Comparison of ENCODE assay signal across 26 cellular contexts in the genomic region with DNA sequence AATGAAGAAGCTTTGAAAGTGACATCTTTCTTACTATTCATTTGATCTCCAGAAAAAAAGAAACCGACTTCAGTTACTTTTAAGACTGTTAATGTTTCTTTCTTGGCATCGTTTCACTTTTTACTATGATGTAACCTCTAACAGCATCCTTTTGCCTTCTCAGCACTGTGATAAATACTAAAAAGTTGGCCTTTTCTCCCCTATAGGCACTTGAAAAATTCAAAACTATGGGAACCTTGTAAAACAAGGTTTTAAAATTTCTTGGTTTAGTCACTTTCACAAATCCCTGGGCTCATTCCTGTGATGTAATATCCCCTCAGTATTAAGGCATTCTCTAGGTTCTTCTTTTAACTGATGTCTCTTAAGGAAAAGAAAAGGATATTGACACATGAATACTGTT.
A peak's percentile ranks its signal among the peaks of the same experiment; 100 is the strongest.
DNase-seq lines count a peak whose midpoint lies in the region; ATAC-seq and TF ChIP-seq lines count a peak whose summit lies in the region.
"Had no signal": no experiment of that assay in that cellular context is flagged by ENCODE, and none has a peak within 500 bp of the region (broad histone marks: within the 10 kb centered on the region; RNA-seq: fewer than 3 reads in every experiment).

No MANE protein-coding gene starts in this region.

- H3K36me3 ChIP-seq in adrenal gland (replicated peaks in 1 of 2) = no peaks in the 10 kb centered on the region
- H3K36me3 ChIP-seq: SJCRH30 had no signal

- peak; percentile 27 for DNase-seq in GM04503 (ENCODE audit: low read depth)
- DNase-seq in choroid plexus epithelial cell (ENCODE audit: low read depth) = peak; percentile 24
- DNase-seq in iris pigment epithelial cell (ENCODE audit: low read depth) = peak; percentile 61
- no peak for DNase-seq in cerebellar nuclear complex (lab: John Stamatoyannopoulos, UW)
- no peak for DNase-seq in adrenal gland
- DNase-seq: Caco-2; CD8-positive, alpha-beta T cell; GF-D8; Kasumi-1; NCI-H1105 treated with DMSO at 0.1 percent for 48 hours; NCI-H146; NCI-H1930; NCI-H2107; NCI-H446 treated with DMSO at 0.1 percent for 48 hours; NCI-H526; NCI-H82; NK-92 treated with Interleukin-12 subunit alpha and Interleukin-12 subunit beta, amount 100 ng/mL, for 24 hours; PC-9; SJCRH30 had no signal

- no peaks in the 10 kb centered on the region for H3K27me3 ChIP-seq in adrenal gland
- H3K27me3 ChIP-seq: SJCRH30 had no signal

- intact Hi-C loops in adrenal gland (cut with DNase I) = no loop called here

- no peak overlapping the region for H3K27ac ChIP-seq in adrenal gland
- H3K27ac ChIP-seq: A549, C4-2B, PC-9, SJCRH30 had no signal

- no peaks in the 10 kb centered on the region for H3K4me1 ChIP-seq in adrenal gland (replicated peaks in 1 of 2)
- H3K4me1 ChIP-seq: A549, Caco-2, SJCRH30 had no signal

- TF ChIP-seq POLR2A in adrenal gland (IDR thresholded peaks at IDR 0.05) = no peak

- no peaks in the 10 kb centered on the region for H3K9me3 ChIP-seq in adrenal gland (replicated peaks in 1 of 3)
- H3K9me3 ChIP-seq: A549, Caco-2, SJCRH30 had no signal

- ATAC-seq in GM19023 (IDR thresholded peaks at IDR 0.05; ENCODE audit: unreplicated experiment) = no peak
- ATAC-seq in GM19395 (IDR thresholded peaks at IDR 0.05; ENCODE audit: unreplicated experiment) = no peak
- ATAC-seq: A549; CD8-positive, alpha-beta T cell; HepG2; Right ventricle myocardium inferior; SK-N-SH treated with all-trans-retinoic acid at 6 μM for 48 hours had no signal

- TF ChIP-seq CTCF in choroid plexus epithelial cell (conservative IDR thresholded peaks at IDR 0.05; ENCODE audit: low read depth, low read length) (no peak), adrenal gland (IDR thresholded peaks at IDR 0.05) (no peak)

- WGBS in adrenal gland, 4 donors = 70 to 79% (median 74%) methylated on average over 2 of the region's 2 CpGs

- H3K4me3 ChIP-seq in choroid plexus epithelial cell (ENCODE audit: low read depth, low read length) (no peak overlapping the region), adrenal gland (no peak overlapping the region)
- H3K4me3 ChIP-seq: A549, PC-9, SJCRH30 had no signal

Comparison
In these comparisons a context has a peak if more than half of its experiments do, and no peak if none do; other contexts are left out.
1. DNase-seq: peak in GM04503 (single experiment), choroid plexus epithelial cell (single experiment) and iris pigment epithelial cell (single experiment); none in cerebellar nuclear complex (0 of 2) and adrenal gland (0 of 7).